1 cellular context compared by ENCODE assay signal in genomic region chr3:65728138-65728537, GRCh38.
TF ChIP-seq lines count a peak whose summit lies in the region.

No MANE protein-coding gene starts in this region.

TF ChIP-seq in HepG2, 621 proteins besides CTCF, POLR2A, EP300 and RAD21 (continued from another document):
- no peak for TF ChIP-seq ZBTB4 (CRISPR knock-in tag; IDR thresholded peaks at IDR 0.05; ENCODE audit: borderline replicate concordance)
TF ChIP-seq in HepG2: peak in this region for 1.
